ENCODE assay signal across 12 cellular contexts in genomic region chr4:172786039-172786792, GRCh38.
DNase-seq lines count a peak whose midpoint lies in the region; ATAC-seq and TF ChIP-seq lines count a peak whose summit lies in the region.
"Had no signal": no experiment of that assay in that cellular context is flagged by ENCODE, and none has a peak within 500 bp of the region (broad histone marks: within the 10 kb centered on the region; RNA-seq: fewer than 3 reads in every experiment).

No MANE protein-coding gene starts in this region.

- no peak overlapping the region for H3K4me3 ChIP-seq in A673 (ENCODE audit: low read depth, low read length, poor library complexity, severe bottlenecking)
- H3K4me3 ChIP-seq in left lung, result no peak overlapping the region

- DNase-seq in A673 (ENCODE audit: low spot score), result peak; percentile 50
- no peak for DNase-seq in HEK293T (ENCODE audit: extremely low spot score)
- DNase-seq in amniotic epithelial cell (ENCODE audit: low read depth), result peak; percentile 7
- DNase-seq in left lung, result peak in 1 of 2 donors; percentile 29
- no peak for DNase-seq in stimulated activated naive CD4-positive, alpha-beta T cell treated with Interleukin-2 at 50 U/mL for 16 hours (lab: John Stamatoyannopoulos, UW)
- no peak for DNase-seq in COR-L47 (lab: John Stamatoyannopoulos, UW)
- DNase-seq in activated T-cell treated with anti-CD3 and anti-CD28 coated beads for 4 hours, result no peak
- DNase-seq: activated T-cell treated with anti-CD3 and anti-CD28 coated beads, Interleukin-2, amount 50 U/mL, for 4 hours; amniotic stem cell; DMS53 had no signal

- H3K27ac ChIP-seq in A673 (ENCODE audit: low read depth, low read length, poor library complexity, severe bottlenecking) (no peak overlapping the region), left lung (peak overlapping the region in 1 of 2 donors; percentile 43)
- H3K27ac ChIP-seq: parathyroid adenoma had no signal

- H3K9me3 ChIP-seq in A673 (ENCODE audit: low read depth, low read length, poor library complexity, severe bottlenecking), result no peaks in the 10 kb centered on the region
- H3K9me3 ChIP-seq in left lung, result no peaks in the 10 kb centered on the region

- no peaks in the 10 kb centered on the region for H3K36me3 ChIP-seq in A673 (ENCODE audit: insufficient read depth, low read length, poor library complexity, severe bottlenecking)
- no peaks in the 10 kb centered on the region for H3K36me3 ChIP-seq in left lung

- POLR2A ChIA-PET in A673 (lab: Charles Lee; ENCODE audit: low non-redundant PET) (interaction anchor here (0.6 kb wide), 1 partner anchor 185 kb away, joined by 3 read pairs; no protein-coding TSS in a partner anchor), HEK293T (lab: Yijun Ruan, JAX) (no interaction called here)

- H3K27me3 ChIP-seq in A673 (replicated peaks; ENCODE audit: insufficient read depth, low read depth, low read length, poor library complexity), result no peaks in the 10 kb centered on the region
- H3K27me3 ChIP-seq in left lung, result no peaks in the 10 kb centered on the region

- intact Hi-C loops in A673 (cut with micrococcal nuclease; ENCODE audit: unreplicated experiment), result no loop called here
- intact Hi-C loops in left lung (cut with DNase I), result no loop called here

- TF ChIP-seq CTCF in A673 (conservative IDR thresholded peaks at IDR 0.05; ENCODE audit: low read depth, low read length) (no peak), left lung (IDR thresholded peaks at IDR 0.05) (no peak)

- ATAC-seq in left lung, result peak; percentile 34
- no peak for ATAC-seq in GM21786 (IDR thresholded peaks at IDR 0.05; ENCODE audit: unreplicated experiment)
- ATAC-seq: activated T-cell treated with anti-CD3 and anti-CD28 coated beads, Interleukin-2, amount 50 U/mL, for 4 hours had no signal

- BruUV-seq in A673 (replicated peaks; lab: Mats Ljungman, UMichigan), result no TSS peak

- CTCF ChIA-PET in A673 (lab: Charles Lee), result no interaction called here
- CTCF ChIA-PET in HEK293T (lab: Yijun Ruan, JAX), result interaction anchor here (0.6 kb wide), 1 partner anchor 12 kb away, joined by 3 read pairs; no protein-coding TSS in a partner anchor

- H3K4me1 ChIP-seq in A673 (ENCODE audit: insufficient read depth, low read length, poor library complexity, severe bottlenecking) (peaks cover 11% of the 10 kb centered on the region), left lung (no peaks in the 10 kb centered on the region)
- H3K4me1 ChIP-seq: parathyroid adenoma had no signal

TF ChIP-seq in HEK293T, 16 proteins besides CTCF, POLR2A, EP300 and RAD21:
- no peak for TF ChIP-seq CTBP1 (IDR thresholded peaks at IDR 0.05; ENCODE audit: borderline replicate concordance)
- TF ChIP-seq ZNF384 (IDR thresholded peaks at IDR 0.05), result peak; percentile 59

Comparison
In these comparisons a context has a peak if more than half of its experiments do, and no peak if none do; other contexts are left out.
1. DNase-seq: peak in A673 (single experiment) and amniotic epithelial cell (single experiment); none in HEK293T (single experiment), stimulated activated naive CD4-positive, alpha-beta T cell treated with Interleukin-2 at 50 U/mL for 16 hours (single experiment), COR-L47 (single experiment) and activated T-cell treated with anti-CD3 and anti-CD28 coated beads for 4 hours (single experiment).